Comparison of ENCODE assay signal across 27 cellular contexts in the genomic region with DNA sequence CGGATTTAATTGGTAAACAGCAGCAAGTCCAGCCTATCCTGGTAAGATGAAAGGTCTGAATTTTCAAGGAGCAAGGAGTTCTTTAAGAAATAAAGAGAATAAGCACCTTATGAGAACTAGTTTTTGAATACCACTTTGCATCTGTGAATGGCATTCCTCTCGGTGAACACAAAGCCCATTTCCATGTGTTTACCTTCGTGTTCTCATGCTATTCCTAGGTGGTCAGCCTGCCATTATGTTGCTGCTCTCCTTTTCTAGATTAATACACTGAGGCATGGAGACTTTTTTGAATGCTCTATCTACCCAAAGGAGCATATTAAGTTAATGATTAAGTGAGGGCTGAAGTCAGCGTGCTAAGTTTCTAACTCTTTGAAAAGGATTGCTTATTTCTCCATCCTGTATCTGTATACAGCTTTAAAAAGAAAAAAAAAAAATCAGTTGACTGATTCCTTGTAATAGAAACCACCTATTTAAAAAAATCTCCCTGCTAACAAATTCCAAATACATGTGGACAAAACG.
DNase-seq lines count a peak whose midpoint lies in the region; TF ChIP-seq lines count a peak whose summit lies in the region.
"Had no signal": no experiment of that assay in that cellular context is flagged by ENCODE, and none has a peak within 500 bp of the region (broad histone marks: within the 10 kb centered on the region; RNA-seq: fewer than 3 reads in every experiment).

No MANE protein-coding gene starts in this region.

- H3K4me1 Mint-ChIP-seq in H9, result peaks cover 24 to 40% of the 10 kb centered on the region in 2 experiments
- H3K4me1 Mint-ChIP-seq in nephron, result peaks cover 30% of the 10 kb centered on the region
- H3K4me1 Mint-ChIP-seq: activated B cell treated with CpG ODN at 0.5 μM for 24 hours; activated naive CD8-positive, alpha-beta T cell treated with anti-CD3 and anti-CD28 coated beads, Interleukin-2, amount 10 ng/mL, durations not matched to agents 7 days and 5 days; memory B cell; naive thymus-derived CD4-positive, alpha-beta T cell had no signal

- in situ Hi-C loops in ACHN (cut with HindIII; ENCODE audit: low pct_ligation_motif_present, low pct_unique_long_range_greater_than_20kb, low sequenced_read_pairs), result no loop called here

- H2AFZ ChIP-seq in H9 (ENCODE audit: low read length), result no peak overlapping the region
- H2AFZ ChIP-seq in hepatocyte, result no peak overlapping the region

- no peaks in the 10 kb centered on the region for H3K79me1 ChIP-seq in H9 (ENCODE audit: insufficient read depth, low read depth, low read length, poor library complexity, severe bottlenecking)

- H3K4me2 ChIP-seq in H9 (ENCODE audit: insufficient read depth, insufficient read length, low read length), result no peak overlapping the region
- peak overlapping the region; percentile 72 for H3K4me2 ChIP-seq in hepatocyte

- H3K4ac ChIP-seq in H9 (ENCODE audit: low read depth, low read length), result no peak overlapping the region

- H3K4me3 ChIP-seq in hepatocyte, result no peak overlapping the region
- H3K4me3 ChIP-seq: right atrium auricular region, tibial nerve had no signal

- H3T11ph ChIP-seq in H9 (ENCODE audit: low read length), result no peak overlapping the region

- no peak overlapping the region for H3K18ac ChIP-seq in H9 (ENCODE audit: insufficient read length, low read depth, low read length)

- H2BK5ac ChIP-seq in H9 (ENCODE audit: insufficient read length, low read length), result no peak overlapping the region

- H3K27me3 Mint-ChIP-seq in H9 (ENCODE audit: low read depth), result no peaks in the 10 kb centered on the region
- H3K27me3 Mint-ChIP-seq in nephron (ENCODE audit: low read depth), result peaks cover 4% of the 10 kb centered on the region
- H3K27me3 Mint-ChIP-seq: activated B cell treated with CpG ODN at 0.5 μM for 24 hours; activated CD4-positive, alpha-beta memory T cell treated with anti-CD3 and anti-CD28 coated beads for 36 hours; activated naive CD8-positive, alpha-beta T cell treated with anti-CD3 and anti-CD28 coated beads, Interleukin-2, amount 10 ng/mL, durations not matched to agents 7 days and 5 days; memory B cell had no signal

- H4K20me1 ChIP-seq in H9 (ENCODE audit: control insufficient read depth, insufficient read depth, insufficient read length) (no peaks in the 10 kb centered on the region), hepatocyte (ENCODE audit: insufficient read depth, poor library complexity, severe bottlenecking) (no peaks in the 10 kb centered on the region)

- no CpG with 5 or more reads among the region's 5 CpGs for WGBS in H9 (ENCODE audit: extremely low coverage, insufficient read length, low lambda C conversion rate)
- WGBS in hepatocyte (ENCODE audit: low lambda C conversion rate, missing lambda C conversion rate), result 38% methylated on average over 5 of the region's 5 CpGs

- H3K36me3 ChIP-seq in hepatocyte (replicated peaks; ENCODE audit: insufficient read depth, low read depth), result no peaks in the 10 kb centered on the region
- H3K36me3 ChIP-seq: right atrium auricular region, tibial nerve had no signal

- H3K9me3 ChIP-seq in H9 (ENCODE audit: control insufficient read depth, low read depth, low read length) (no peaks in the 10 kb centered on the region), hepatocyte (ENCODE audit: low read depth) (no peaks in the 10 kb centered on the region)
- H3K9me3 ChIP-seq: right atrium auricular region, tibial nerve had no signal

- H3K9me2 ChIP-seq in hepatocyte (replicated peaks; ENCODE audit: insufficient read depth), result no peaks in the 10 kb centered on the region

- H3K79me2 ChIP-seq in H9 (ENCODE audit: insufficient read depth, low read length), result no peaks in the 10 kb centered on the region
- H3K79me2 ChIP-seq in hepatocyte, result peaks cover 63% of the 10 kb centered on the region

- H2AK5ac ChIP-seq in H9 (ENCODE audit: insufficient read length, low read length), result no peak overlapping the region

- peak overlapping the region in 2 of 3 experiments; percentile 84 to 94; a peak in 4 of 7 replicates for H3K27ac Mint-ChIP-seq in H9
- H3K27ac Mint-ChIP-seq in nephron, result peak overlapping the region; percentile 69 to 91 (median 88)
- H3K27ac Mint-ChIP-seq: activated B cell treated with CpG ODN at 0.5 μM for 24 hours; activated CD4-positive, alpha-beta memory T cell treated with anti-CD3 and anti-CD28 coated beads for 36 hours; activated naive CD8-positive, alpha-beta T cell treated with anti-CD3 and anti-CD28 coated beads, Interleukin-2, amount 10 ng/mL, durations not matched to agents 7 days and 5 days; memory B cell; naive thymus-derived CD4-positive, alpha-beta T cell; stimulated activated naive CD8-positive, alpha-beta T cell treated with anti-CD3 and anti-CD28 coated beads, Interleukin-15, Interleukin-2, amounts not matched to agents 100 ng/mL and 50 ng/mL, for 24 hours; T-helper 2 cell treated with Interferon-gamma antibody and Interleukin-4, amounts not matched to agents 5 μg/mL and 100 μg/mL, for 36 hours had no signal

- no peak overlapping the region for H3K23ac ChIP-seq in H9 (ENCODE audit: insufficient read length, low read depth, low read length)

- no peak overlapping the region for H3K9ac ChIP-seq in H9 (ENCODE audit: extremely low read depth, insufficient read length, low read length)

- no peak overlapping the region for H3K56ac ChIP-seq in H9 (ENCODE audit: insufficient read length, low read depth, low read length)

- H3K36me3 Mint-ChIP-seq in H9 (ENCODE audit: insufficient read depth in 1 of 3, low read depth in 3 of 3) (no peaks in the 10 kb centered on the region), nephron (ENCODE audit: low read depth) (no peaks in the 10 kb centered on the region)
- H3K36me3 Mint-ChIP-seq: activated CD4-positive, alpha-beta memory T cell treated with anti-CD3 and anti-CD28 coated beads for 36 hours; activated naive CD8-positive, alpha-beta T cell treated with anti-CD3 and anti-CD28 coated beads, Interleukin-2, amount 10 ng/mL, durations not matched to agents 7 days and 5 days; memory B cell; naive thymus-derived CD4-positive, alpha-beta T cell had no signal

- H2BK15ac ChIP-seq in H9 (ENCODE audit: low read depth, low read length), result no peak overlapping the region

- H3K27ac ChIP-seq in H9 (ENCODE audit: insufficient read length, low read depth, low read length) (no peak overlapping the region), hepatocyte (peak overlapping the region; percentile 86)
- H3K27ac ChIP-seq: right atrium auricular region, tibial nerve had no signal

- H3K4me3 Mint-ChIP-seq in H9 (no peak overlapping the region), nephron (no peak overlapping the region)
- H3K4me3 Mint-ChIP-seq: activated B cell treated with CpG ODN at 0.5 μM for 24 hours; activated CD4-positive, alpha-beta memory T cell treated with anti-CD3 and anti-CD28 coated beads for 36 hours; activated naive CD8-positive, alpha-beta T cell treated with anti-CD3 and anti-CD28 coated beads, Interleukin-2, amount 10 ng/mL, durations not matched to agents 7 days and 5 days; memory B cell; naive thymus-derived CD4-positive, alpha-beta T cell; stimulated activated naive CD8-positive, alpha-beta T cell treated with anti-CD3 and anti-CD28 coated beads, Interleukin-15, Interleukin-2, amounts not matched to agents 100 ng/mL and 50 ng/mL, for 24 hours; T-helper 2 cell treated with Interferon-gamma antibody and Interleukin-4, amounts not matched to agents 5 μg/mL and 100 μg/mL, for 36 hours had no signal

- no peak overlapping the region for H4K91ac ChIP-seq in H9 (ENCODE audit: insufficient read length, low read depth, low read length)

- H3K9me3 Mint-ChIP-seq in H9, result no peaks in the 10 kb centered on the region
- no peaks in the 10 kb centered on the region for H3K9me3 Mint-ChIP-seq in nephron
- H3K9me3 Mint-ChIP-seq: activated B cell treated with CpG ODN at 0.5 μM for 24 hours; activated CD4-positive, alpha-beta memory T cell treated with anti-CD3 and anti-CD28 coated beads for 36 hours; activated naive CD8-positive, alpha-beta T cell treated with anti-CD3 and anti-CD28 coated beads, Interleukin-2, amount 10 ng/mL, durations not matched to agents 7 days and 5 days; memory B cell; stimulated activated naive CD8-positive, alpha-beta T cell treated with anti-CD3 and anti-CD28 coated beads, Interleukin-15, Interleukin-2, amounts not matched to agents 100 ng/mL and 50 ng/mL, for 24 hours; T-helper 2 cell treated with Interferon-gamma antibody and Interleukin-4, amounts not matched to agents 5 μg/mL and 100 μg/mL, for 36 hours had no signal

- no peak overlapping the region for H4K5ac ChIP-seq in H9 (ENCODE audit: insufficient read length, low read depth, low read length)

- H3K23me2 ChIP-seq in H9 (ENCODE audit: insufficient read length, low read depth, low read length, poor library complexity, severe bottlenecking), result no peaks in the 10 kb centered on the region

- DNase-seq in ACHN, result peak; percentile 4
- no peak for DNase-seq in H9
- no peak for DNase-seq in hepatocyte (ENCODE audit: low spot score)
- no peak for DNase-seq in NCI-H82 treated with DMSO at 0.1 percent for 48 hours (lab: John Stamatoyannopoulos, UW; ENCODE audit: unreplicated experiment)
- no peak for DNase-seq in NCI-H187 (lab: John Stamatoyannopoulos, UW)
- DNase-seq in SHP77 treated with DMSO at 0.1 percent for 48 hours (lab: John Stamatoyannopoulos, UW), result no peak
- no peak for DNase-seq in NCI-H1436 treated with DMSO at 0.1 percent for 48 hours (lab: John Stamatoyannopoulos, UW)
- DNase-seq: activated B cell treated with CpG ODN at 0.5 μM for 24 hours; activated CD4-positive, alpha-beta memory T cell treated with anti-CD3 and anti-CD28 coated beads for 36 hours; activated effector memory CD4-positive, alpha-beta T cell treated with Interleukin-2 at 50 U/mL for 16 hours; activated naive CD8-positive, alpha-beta T cell treated with anti-CD3 and anti-CD28 coated beads, Interleukin-2, amount 10 ng/mL, durations not matched to agents 7 days and 5 days; C1 segment of cervical spinal cord; effector CD8-positive, alpha-beta T cell; HCEC 1CT; hypothalamus; KBM-7; naive thymus-derived CD4-positive, alpha-beta T cell; NCI-H510A treated with DMSO at 0.1 percent for 48 hours; RPMI8226; stimulated activated CD4-positive, alpha-beta T cell treated with anti-CD3 and anti-CD28 coated beads, Interleukin-12 subunit alpha, Interleukin-12 subunit beta, amount 100 ng/mL, for 4 hours; stimulated activated CD4-positive, alpha-beta T cell treated with anti-CD3 and anti-CD28 coated beads, Interleukin-4, amount 100 ng/mL, for 4 hours had no signal

- H2BK12ac ChIP-seq in H9 (ENCODE audit: insufficient read length, low read depth, low read length), result no peak overlapping the region

- no peak overlapping the region for H4K8ac ChIP-seq in H9 (replicated peaks; ENCODE audit: insufficient read length, low read depth, low read length)

- no peak overlapping the region for H3K14ac ChIP-seq in H9 (ENCODE audit: insufficient read depth, low read length)

- TF ChIP-seq CTCF in H9 (conservative IDR thresholded peaks at IDR 0.05) (no peak), hepatocyte (IDR thresholded peaks at IDR 0.05; ENCODE audit: poor library complexity) (no peak), nephron (IDR thresholded peaks at IDR 0.05; ENCODE audit: unreplicated experiment in 3 of 3) (no peak)

- H3K4me1 ChIP-seq in H9 (ENCODE audit: insufficient read depth, low read length) (no peaks in the 10 kb centered on the region; the same call in 1 of the 2 replicates), hepatocyte (ENCODE audit: insufficient read depth) (peaks cover 29% of the 10 kb centered on the region)
- H3K4me1 ChIP-seq: tibial nerve had no signal

- no peak overlapping the region for H2BK20ac ChIP-seq in H9 (ENCODE audit: low read depth, low read length, poor library complexity, severe bottlenecking)

- H3K27me3 ChIP-seq in H9 (ENCODE audit: insufficient read depth, low read length), result no peaks in the 10 kb centered on the region
- no peaks in the 10 kb centered on the region for H3K27me3 ChIP-seq in hepatocyte
- H3K27me3 ChIP-seq: right atrium auricular region, tibial nerve had no signal

- H2BK120ac ChIP-seq in H9 (ENCODE audit: low read depth, low read length, poor library complexity, severe bottlenecking), result no peak overlapping the region
